In the genomic region with DNA sequence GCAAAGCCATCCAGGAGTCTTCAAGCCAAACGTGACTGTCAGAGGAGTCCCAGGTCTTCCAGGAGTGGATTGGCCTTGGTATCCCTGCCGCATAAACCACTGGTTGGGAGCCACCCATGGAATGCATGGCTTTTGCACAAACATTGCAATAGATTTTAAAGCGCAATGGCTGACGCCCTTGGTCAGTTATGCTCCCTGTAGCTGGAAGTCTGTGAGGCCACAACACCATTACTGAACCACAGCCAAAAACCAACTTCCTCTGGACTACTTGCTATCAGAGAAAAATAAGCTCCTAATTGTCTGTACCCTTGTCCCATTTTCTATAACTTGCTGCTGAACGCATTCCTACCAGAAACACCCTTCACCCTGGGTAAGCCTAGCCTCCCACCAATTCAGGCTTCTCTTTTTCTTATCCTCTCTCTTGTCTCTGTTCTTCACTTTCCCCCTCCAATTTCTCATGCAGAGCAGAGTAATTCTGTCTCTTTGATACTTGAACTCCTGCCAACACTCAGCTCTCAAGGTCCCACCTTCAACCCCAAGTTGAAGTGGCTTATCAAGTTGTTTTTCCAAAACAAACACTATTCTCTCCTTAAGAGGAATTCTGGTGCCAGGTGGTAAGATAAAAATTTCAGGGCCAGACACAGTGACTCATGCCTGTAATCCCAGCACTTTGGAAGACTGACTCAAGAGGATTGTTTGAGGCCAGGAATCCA, we compare ENCODE assay signal across 9 cellular contexts.
A peak's percentile ranks its signal among the peaks of the same experiment; 100 is the strongest.
DNase-seq lines count a peak whose midpoint lies in the region; ATAC-seq and TF ChIP-seq lines count a peak whose summit lies in the region.
"Had no signal": no experiment of that assay in that cellular context is flagged by ENCODE, and none has a peak within 500 bp of the region (broad histone marks: within the 10 kb centered on the region; RNA-seq: fewer than 3 reads in every experiment).

No MANE protein-coding gene starts in this region.

- no peak for TF ChIP-seq CTCF in lower lobe of right lung (IDR thresholded peaks at IDR 0.05)

- H3K27me3 ChIP-seq in lower lobe of right lung (ENCODE audit: low read depth), result no peaks in the 10 kb centered on the region

- H3K4me1 ChIP-seq in lower lobe of right lung, result no peaks in the 10 kb centered on the region

- intact Hi-C loops in lower lobe of right lung (cut with DNase I), result no loop called here

- no peak overlapping the region for H3K4me3 ChIP-seq in lower lobe of right lung

- no peak overlapping the region for H3K27ac ChIP-seq in lower lobe of right lung

- ATAC-seq in lower lobe of right lung (peak; percentile 43 to 83), HG03378 (IDR thresholded peaks at IDR 0.05; ENCODE audit: unreplicated experiment) (no peak), HG02588 (IDR thresholded peaks at IDR 0.05; ENCODE audit: unreplicated experiment) (no peak)
- ATAC-seq: CD8-positive, alpha-beta T cell had no signal

- H3K36me3 ChIP-seq in lower lobe of right lung, result no peaks in the 10 kb centered on the region

- H3K9me3 ChIP-seq in lower lobe of right lung, result peaks cover 3% of the 10 kb centered on the region

- DNase-seq in EL, result peak; percentile 38
- peak; percentile 95 for DNase-seq in NCI-H2029 treated with DMSO at 0.1 percent for 48 hours (lab: John Stamatoyannopoulos, UW)
- peak; percentile 89 for DNase-seq in amniotic epithelial cell (ENCODE audit: low read depth)
- DNase-seq in lower lobe of right lung, result no peak
- no peak for DNase-seq in CD1c-positive myeloid dendritic cell (ENCODE audit: extremely low spot score)
- DNase-seq in ureter (ENCODE audit: low spot score), result no peak
- DNase-seq: CD8-positive, alpha-beta T cell had no signal

Comparison
In these comparisons a context has a peak if more than half of its experiments do, and no peak if none do; other contexts are left out.
1. DNase-seq: peak in EL (single experiment), NCI-H2029 treated with DMSO at 0.1 percent for 48 hours (single experiment) and amniotic epithelial cell (single experiment); none in lower lobe of right lung (single experiment), CD1c-positive myeloid dendritic cell (single experiment) and ureter (single experiment).
2. ATAC-seq: peak in lower lobe of right lung (2 of 2); none in HG03378 (single experiment) and HG02588 (single experiment).